In genomic region chr7:116477646-116478045, GRCh38 we compare ENCODE assay signal across 25 cellular contexts. TPM values are rescaled to one million over a fixed set of nuclear protein-coding genes. Genes with fewer than 3 reads are reported as not detected.
"Had no signal": no experiment of that assay in that cellular context is flagged by ENCODE, and none has a peak within 500 bp of the region (broad histone marks: within the 10 kb centered on the region; RNA-seq: fewer than 3 reads in every experiment).

No MANE protein-coding gene starts in this region.

- DNase-seq: activated B cell treated with CpG ODN at 0.5 μM for 24 hours; activated CD4-positive, alpha-beta T cell treated with anti-CD3 and anti-CD28 coated beads for 1 hour; activated CD4-positive, alpha-beta T cell treated with anti-CD3 and anti-CD28 coated beads, Interleukin-2, amount 10 ng/mL, durations not matched to agents 24 days and 14 days; activated CD4-positive, alpha-beta T cell treated with anti-CD3 and anti-CD28 coated beads, Interleukin-2, amount 50 U/mL, for 48 hours; activated CD8-positive, alpha-beta memory T cell treated with anti-CD3 and anti-CD28 coated beads, Interleukin-2, amount 10 ng/mL, durations not matched to agents 7 days and 5 days; activated gamma-delta T cell; activated naive CD4-positive, alpha-beta T cell treated with anti-CD3 and anti-CD28 coated beads for 36 hours; activated T-cell treated with anti-CD3 and anti-CD28 coated beads, Interleukin-2, amount 50 U/mL, for 4 hours; caudate nucleus; colonic mucosa; MM.1S; NCI-H1105; NCI-H1436; NCI-H1694 treated with DMSO at 0.1 percent for 48 hours; NCI-H2029 treated with DMSO at 0.1 percent for 48 hours; NCI-H345; NCI-H510A; NCI-H526 treated with DMSO at 0.1 percent for 48 hours; NCI-H82; Peyer's patch; SHP77 treated with DMSO at 0.1 percent for 48 hours; T-helper 17 cell; T-helper 9 cell had no signal

- H3K4me3 ChIP-seq: colonic mucosa, Peyer's patch had no signal

- H3K4me1 ChIP-seq: colonic mucosa, Peyer's patch had no signal

- H3K27ac ChIP-seq: colonic mucosa, Peyer's patch had no signal

- ATAC-seq: activated CD8-positive, alpha-beta memory T cell treated with anti-CD3 and anti-CD28 coated beads, Interleukin-2, amount 10 ng/mL, durations not matched to agents 7 days and 5 days; activated T-cell treated with anti-CD3 and anti-CD28 coated beads, Interleukin-2, amount 50 U/mL, for 4 hours; activated T-helper 17 cell treated with anti-CD3 and anti-CD28 coated beads, Interleukin-2, amount 50 U/mL, for 72 hours; T-helper 17 cell had no signal

- H3K27me3 ChIP-seq: colonic mucosa, Peyer's patch had no signal

- H3K9me3 ChIP-seq: colonic mucosa, Peyer's patch had no signal

- H3K36me3 ChIP-seq: colonic mucosa, Peyer's patch had no signal

RNA-seq across cellular contexts. Expression of gene CAV2, which starts 21.9 kb away (rescaled TPM):
- total RNA-seq: activated B cell treated with CpG ODN at 0.5 μM for 24 hours; activated CD4-positive, alpha-beta T cell treated with anti-CD3 and anti-CD28 coated beads, Interleukin-2, amount 10 ng/mL, durations not matched to agents 24 days and 14 days; activated naive CD4-positive, alpha-beta T cell treated with anti-CD3 and anti-CD28 coated beads for 36 hours; OCI-LY7 had no signal

RNA-seq across cellular contexts. Expression of gene CAV1, which starts 47.2 kb away (rescaled TPM):
- total RNA-seq: OCI-LY7 had no signal
